10 cellular contexts compared by ENCODE assay signal in genomic region chr17:45979137-45979536, GRCh38. TPM values are rescaled to one million over a fixed set of nuclear protein-coding genes. Genes with fewer than 3 reads are reported as not detected.
"Had no signal": no experiment of that assay in that cellular context is flagged by ENCODE, and none has a peak within 500 bp of the region (broad histone marks: within the 10 kb centered on the region; RNA-seq: fewer than 3 reads in every experiment).

No MANE protein-coding gene starts in this region.

- ATAC-seq: HepG2 had no signal

- DNase-seq: IMR-90, KBM-7, KG1 had no signal

- H3K27ac ChIP-seq: HL-60, KMS-11 had no signal

- FAIRE-seq: HepG2, HTR-8/SVneo had no signal

- H3K4me2 ChIP-seq: KMS-11 had no signal

- H3K9ac ChIP-seq: KMS-11 had no signal

RNA-seq across cellular contexts. Expression of gene STH, which starts 19.9 kb away (rescaled TPM):
- total RNA-seq: HepG2, HT-29, HT1080, IMR-90 had no signal
- polyA plus RNA-seq: HepG2, IgD-negative memory B cell, IMR-90 had no signal
